Comparison of ENCODE assay signal across 10 cellular contexts in the genomic region with DNA sequence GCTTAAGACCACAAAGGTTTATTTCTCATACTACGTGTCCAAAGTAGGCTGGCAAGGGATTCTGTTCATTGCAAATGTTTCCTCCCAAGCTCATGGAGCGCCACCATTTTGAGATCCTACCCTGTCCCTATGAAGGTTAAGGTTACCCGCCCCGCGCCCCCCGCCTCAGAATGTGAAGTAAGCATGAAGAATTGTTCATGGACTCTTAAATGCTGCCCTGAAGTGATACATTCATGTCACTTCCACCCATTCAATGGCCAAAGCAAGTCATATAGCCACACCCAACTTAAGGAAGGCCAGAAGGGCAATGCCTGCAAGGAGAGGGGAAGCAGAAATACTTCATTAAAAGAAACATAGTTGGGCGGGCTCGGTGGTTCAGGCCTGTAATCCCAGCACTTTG. TPM values are rescaled to one million over a fixed set of nuclear protein-coding genes. Genes with fewer than 3 reads are reported as not detected.
DNase-seq lines count a peak whose midpoint lies in the region; ATAC-seq, FAIRE-seq and TF ChIP-seq lines count a peak whose summit lies in the region.
"Had no signal": no experiment of that assay in that cellular context is flagged by ENCODE, and none has a peak within 500 bp of the region (broad histone marks: within the 10 kb centered on the region; RNA-seq: fewer than 3 reads in every experiment).

No MANE protein-coding gene starts in this region.

- no TSS peak for BruUV-seq in mammary epithelial cell (replicated peaks; lab: Mats Ljungman, UMichigan)

- H4K20me1 ChIP-seq in mammary epithelial cell (ENCODE audit: insufficient read depth, low read length): no peaks in the 10 kb centered on the region

- no peaks in the 10 kb centered on the region for H3K9me3 ChIP-seq in A549
- no peaks in the 10 kb centered on the region for H3K9me3 ChIP-seq in mammary epithelial cell (replicated peaks; ENCODE audit: insufficient read depth, low read length)
- H3K9me3 ChIP-seq in HAP-1: no peaks in the 10 kb centered on the region

- CTCF ChIA-PET in A549 (lab: Yijun Ruan, JAX): interaction anchor here (0.8 to 13.3 kb wide), 29 partner anchors 8 to 414 kb away, joined by 3 to 292 read pairs (median 9); partner anchors contain the start of genes ARHGEF40, METTL3, RAB2B and RNASE13
- CTCF ChIA-PET in mammary epithelial cell (lab: Charles Lee; ENCODE audit: low non-redundant PET): interaction anchor here (1.0 to 1.4 kb wide), 5 partner anchors 13 to 90 kb away, joined by 8 to 20 read pairs (median 10); partner anchors contain the start of gene ARHGEF40

- no peaks in the 10 kb centered on the region for H3K27me3 ChIP-seq in mammary epithelial cell (ENCODE audit: insufficient read depth, low read length)
- no peaks in the 10 kb centered on the region for H3K27me3 ChIP-seq in HAP-1 (ENCODE audit: low read depth)

- H3K4me1 ChIP-seq in A549: peaks cover 72% of the 10 kb centered on the region
- peaks cover 55% of the 10 kb centered on the region for H3K4me1 ChIP-seq in mammary epithelial cell (ENCODE audit: insufficient read depth, low read length)
- H3K4me1 ChIP-seq in HAP-1: peaks cover 34% of the 10 kb centered on the region

- no peak for TF ChIP-seq RAD21 in A549 (conservative IDR thresholded peaks at IDR 0.05 in 1 of 2, IDR thresholded peaks at IDR 0.05 in 1 of 2)

- no peak overlapping the region for H2AFZ ChIP-seq in mammary epithelial cell (ENCODE audit: low read depth, low read length)

- no peak for TF ChIP-seq POLR2A in A549 (IDR thresholded peaks at IDR 0.05; ENCODE audit: low read length)

- H3K4me1 Mint-ChIP-seq in naive thymus-derived CD8-positive, alpha-beta T cell: peaks cover 10 to 25% (median 19%) of the 10 kb centered on the region in 4 donors

- POLR2A ChIA-PET in A549 (lab: Yijun Ruan, JAX): interaction anchor here (1.1 to 2.8 kb wide), 6 partner anchors 12 to 90 kb away, joined by 3 to 19 read pairs (median 8); partner anchors contain the start of gene ARHGEF40
- POLR2A ChIA-PET in naive thymus-derived CD8-positive, alpha-beta T cell (lab: Charles Lee): interaction anchor here (0.6 to 3.7 kb wide), 9 partner anchors 11 to 90 kb away, joined by 3 to 66 read pairs (median 12); partner anchors contain the start of genes ARHGEF40 and NDRG2

- dilution Hi-C loops in mammary epithelial cell (cut with HindIII; ENCODE audit: low sequenced_read_pairs): loop anchor here (5.0 kb wide), 1 partner anchor 88 kb away; no protein-coding TSS in a partner anchor

- H3K9me3 Mint-ChIP-seq in naive thymus-derived CD8-positive, alpha-beta T cell: no peaks in the 10 kb centered on the region
- H3K9me3 Mint-ChIP-seq: naive B cell had no signal

- in situ Hi-C loops in mammary epithelial cell (cut with MboI; ENCODE audit: low sequenced_read_pairs in 2 of 2) (loop anchor here in 1 of 2 donors (10.0 kb wide), 1 partner anchor 250 kb away; no protein-coding TSS in a partner anchor), HAP-1 (cut with MboI; ENCODE audit: low sequenced_read_pairs) (no loop called here)

- TF ChIP-seq CTCF in A549 (IDR thresholded peaks at IDR 0.05): no peak
- TF ChIP-seq CTCF in mammary epithelial cell (conservative IDR thresholded peaks at IDR 0.05 in 1 of 2, IDR thresholded peaks at IDR 0.05 in 1 of 2; ENCODE audit: extremely low read depth in 1 of 2, insufficient read depth in 1 of 2, low read depth in 1 of 2, low read length in 2 of 2): no peak

- peaks cover 22% of the 10 kb centered on the region for H3K79me2 ChIP-seq in mammary epithelial cell (ENCODE audit: insufficient read depth, low read length)

- H3K4me3 ChIP-seq in A549 (peak overlapping the region; percentile 57; the same call in 1 of the 3 replicates), mammary epithelial cell (replicated peaks in 1 of 3; ENCODE audit: insufficient read depth in 1 of 3, low read depth in 2 of 3, low read length in 3 of 3) (no peak overlapping the region), HAP-1 (no peak overlapping the region)
- peak overlapping the region; percentile 97 for H3K4me3 ChIP-seq in Jurkat, Clone E6-1 (ENCODE audit: low read length)

- peak overlapping the region in 6 of 10 donors; percentile 55 to 98 (median 92) for H3K27ac Mint-ChIP-seq in naive thymus-derived CD8-positive, alpha-beta T cell

- H3K4me2 ChIP-seq in A549 (peak overlapping the region; percentile 87), mammary epithelial cell (ENCODE audit: insufficient read depth, low read depth, low read length) (peak overlapping the region; percentile 92)

- no peaks in the 10 kb centered on the region for H3K36me3 Mint-ChIP-seq in naive thymus-derived CD8-positive, alpha-beta T cell
- H3K36me3 Mint-ChIP-seq: naive B cell had no signal

- peaks cover 0 to 2% (median 0%) of the 10 kb centered on the region in 5 donors for H3K27me3 Mint-ChIP-seq in naive thymus-derived CD8-positive, alpha-beta T cell

- DNase-seq in A549 (ENCODE audit: low read depth in 1 of 2, low spot score in 1 of 2) (no peak), mammary epithelial cell (no peak), NCI-H446 treated with DMSO at 0.1 percent for 48 hours (lab: John Stamatoyannopoulos, UW) (no peak), medulla oblongata (ENCODE audit: extremely low spot score) (no peak), T1000 (lab: John Stamatoyannopoulos, UW) (no peak), HAP-1 (ENCODE audit: low spot score in 2 of 2) (no peak)
- no peak for DNase-seq in Jurkat, Clone E6-1 (ENCODE audit: low read depth, low spot score)
- DNase-seq in naive thymus-derived CD8-positive, alpha-beta T cell: no peak

- no peak for ATAC-seq in A549
- no peak for ATAC-seq in naive thymus-derived CD8-positive, alpha-beta T cell

- H3K36me3 ChIP-seq in mammary epithelial cell (ENCODE audit: insufficient read depth, low read length) (no peaks in the 10 kb centered on the region), HAP-1 (replicated peaks) (no peaks in the 10 kb centered on the region)

- 91% methylated on average over 8 of the region's 8 CpGs for WGBS in A549 (ENCODE audit: missing lambda C conversion rate)
- 81% methylated on average over 8 of the region's 8 CpGs for WGBS in mammary epithelial cell (ENCODE audit: low coverage, missing lambda C conversion rate)

- intact Hi-C loops in mammary epithelial cell (cut with micrococcal nuclease): loop anchor here (5.0 to 10.0 kb wide), 2 partner anchors 350 to 413 kb away; partner anchors contain the start of gene CHD8

- TF ChIP-seq EP300 in A549 (IDR thresholded peaks at IDR 0.05): no peak

- peak overlapping the region in 3 of 10 donors; percentile 65 to 88 (median 87) for H3K4me3 Mint-ChIP-seq in naive thymus-derived CD8-positive, alpha-beta T cell

- peak overlapping the region; percentile 96 to 97 for H3K27ac ChIP-seq in A549
- H3K27ac ChIP-seq in mammary epithelial cell (ENCODE audit: insufficient read depth, low read depth, low read length): no peak overlapping the region

- peak overlapping the region; percentile 75 for H3K9ac ChIP-seq in mammary epithelial cell (ENCODE audit: insufficient read depth, low read length)

- FAIRE-seq in A549 (lab: Jason Lieb, UNC): no peak
- FAIRE-seq: endometrium had no signal

RNA-seq across cellular contexts. Expression of gene TMEM253, which starts 4.2 kb away (rescaled TPM):
- polyA plus RNA-seq in A549 (2011; rRNA removed): 0.81 and 1.0 TPM in 2 replicates
- polyA plus RNA-seq in A549 (2012; cell fraction: cytosol; rRNA removed): 0.33 and 0.45 TPM in 2 replicates
- polyA plus RNA-seq in A549 (2012; cell fraction: nucleus; rRNA removed): 0.55 and 0.61 TPM in 2 replicates
- 0.54 to 0.83 TPM (median 0.64 TPM) in 3 replicates for polyA plus RNA-seq in A549 (2017; fragmentation: RNase III; extraction: RNeasy Plus Mini Kit Qiagen cat#74134 plus additional on column Dnase treatment)
- polyA minus RNA-seq in A549 (2011; rRNA and poly(A)+ RNA removed): 0.45 and 0.73 TPM in 2 replicates
- not detected for polyA plus RNA-seq in Jurkat, Clone E6-1 (2012; ENCODE audit: insufficient read depth, insufficient read length)
- total RNA-seq in mammary epithelial cell: 1 to 10 TPM in 1 of 2 donors, under 1 TPM in 1; 0.33 to 2.3 TPM
- polyA plus RNA-seq in mammary epithelial cell: 1.8 TPM
- polyA minus RNA-seq in mammary epithelial cell: not detected
- not detected for total RNA-seq in naive thymus-derived CD8-positive, alpha-beta T cell
- polyA plus RNA-seq in naive thymus-derived CD8-positive, alpha-beta T cell: not detected

RNA-seq across cellular contexts. Expression of gene ZNF219, which starts 6.6 kb away (rescaled TPM):
- polyA plus RNA-seq in A549 (2011; rRNA removed): 17.3 and 18.5 TPM in 2 replicates
- polyA plus RNA-seq in A549 (2012; cell fraction: cytosol; rRNA removed): 27.7 and 44.4 TPM in 2 replicates
- 69.3 and 96.5 TPM in 2 replicates for polyA plus RNA-seq in A549 (2012; cell fraction: nucleus; rRNA removed)
- 21.5 to 31.0 TPM (median 29.8 TPM) in 3 replicates for polyA plus RNA-seq in A549 (2017; fragmentation: RNase III; extraction: RNeasy Plus Mini Kit Qiagen cat#74134 plus additional on column Dnase treatment)
- polyA minus RNA-seq in A549 (2011; rRNA and poly(A)+ RNA removed): 14.0 and 17.0 TPM in 2 replicates
- polyA plus RNA-seq in Jurkat, Clone E6-1 (2012; ENCODE audit: insufficient read depth, insufficient read length): 27.1 TPM
- total RNA-seq in mammary epithelial cell: 10 to 100 TPM; 25.0 to 62.1 TPM
- polyA plus RNA-seq in mammary epithelial cell: 37.9 TPM
- 4.9 TPM for polyA minus RNA-seq in mammary epithelial cell
- 1 to 10 TPM; 6.9 to 7.7 TPM for total RNA-seq in naive thymus-derived CD8-positive, alpha-beta T cell
- polyA plus RNA-seq in naive thymus-derived CD8-positive, alpha-beta T cell: 1 to 10 TPM; 1.7 to 3.6 (median 1.8) TPM

RNA-seq across cellular contexts. Expression of gene ARHGEF40, which starts 35.0 kb away (rescaled TPM):
- 7.8 and 12.9 TPM in 2 replicates for polyA plus RNA-seq in A549 (2011; rRNA removed)
- 11.9 and 15.3 TPM in 2 replicates for polyA plus RNA-seq in A549 (2012; cell fraction: cytosol; rRNA removed)
- polyA plus RNA-seq in A549 (2012; cell fraction: nucleus; rRNA removed): 33.3 and 42.3 TPM in 2 replicates
- polyA plus RNA-seq in A549 (2017; fragmentation: RNase III; extraction: RNeasy Plus Mini Kit Qiagen cat#74134 plus additional on column Dnase treatment): 7.9 to 9.9 TPM (median 9.6 TPM) in 3 replicates
- 17.8 and 19.7 TPM in 2 replicates for polyA minus RNA-seq in A549 (2011; rRNA and poly(A)+ RNA removed)
- 1.6 TPM for polyA plus RNA-seq in Jurkat, Clone E6-1 (2012; ENCODE audit: insufficient read depth, insufficient read length)
- total RNA-seq in mammary epithelial cell: 10 to 100 TPM; 15.2 to 26.0 TPM
- 9.8 TPM for polyA plus RNA-seq in mammary epithelial cell
- polyA minus RNA-seq in mammary epithelial cell: 34.7 TPM
- total RNA-seq in naive thymus-derived CD8-positive, alpha-beta T cell: under 1 TPM; 0.08 to 0.36 TPM
- under 1 TPM; 0.03 to 0.45 (median 0.06) TPM for polyA plus RNA-seq in naive thymus-derived CD8-positive, alpha-beta T cell

RNA-seq across cellular contexts. Expression of gene RNASE8, which starts 47.5 kb away (rescaled TPM):
- polyA plus RNA-seq in A549 (2011; rRNA removed) (not detected in 2 replicates), A549 (2017; fragmentation: RNase III; extraction: RNeasy Plus Mini Kit Qiagen cat#74134 plus additional on column Dnase treatment) (not detected in 3 replicates), mammary epithelial cell (not detected)
- polyA plus RNA-seq in A549 (2012; cell fraction: cytosol; rRNA removed): not detected in 2 replicates
- not detected in 2 replicates for polyA plus RNA-seq in A549 (2012; cell fraction: nucleus; rRNA removed)
- polyA minus RNA-seq in A549 (2011; rRNA and poly(A)+ RNA removed): not detected in 2 replicates
- polyA plus RNA-seq in Jurkat, Clone E6-1 (2012; ENCODE audit: insufficient read depth, insufficient read length): not detected
- total RNA-seq in mammary epithelial cell: not detected
- not detected for polyA minus RNA-seq in mammary epithelial cell
- not detected for total RNA-seq in naive thymus-derived CD8-positive, alpha-beta T cell
- polyA plus RNA-seq in naive thymus-derived CD8-positive, alpha-beta T cell: not detected

RNA-seq across cellular contexts. Expression of gene OR5AU1, which starts 50.8 kb away (rescaled TPM):
- polyA plus RNA-seq in A549 (2011; rRNA removed): not detected in 2 replicates
- polyA plus RNA-seq in A549 (2012; cell fraction: cytosol; rRNA removed): not detected in 2 replicates
- polyA plus RNA-seq in A549 (2012; cell fraction: nucleus; rRNA removed): not detected in 2 replicates
- polyA plus RNA-seq in A549 (2017; fragmentation: RNase III; extraction: RNeasy Plus Mini Kit Qiagen cat#74134 plus additional on column Dnase treatment): not detected in 3 replicates
- polyA minus RNA-seq in A549 (2011; rRNA and poly(A)+ RNA removed): not detected in 2 replicates
- not detected for polyA plus RNA-seq in Jurkat, Clone E6-1 (2012; ENCODE audit: insufficient read depth, insufficient read length)
- total RNA-seq in mammary epithelial cell: not detected
- not detected for polyA plus RNA-seq in mammary epithelial cell
- not detected for polyA minus RNA-seq in mammary epithelial cell
- not detected for total RNA-seq in naive thymus-derived CD8-positive, alpha-beta T cell
- polyA plus RNA-seq in naive thymus-derived CD8-positive, alpha-beta T cell: not detected

Comparison
In these comparisons a context has a peak if more than half of its experiments do, and no peak if none do; other contexts are left out.
1. H3K4me3 ChIP-seq: peak in A549 (single experiment) and Jurkat, Clone E6-1 (single experiment); none in mammary epithelial cell (0 of 3) and HAP-1 (single experiment).